Comparison of ENCODE assay signal across 36 cellular contexts in the genomic region with DNA sequence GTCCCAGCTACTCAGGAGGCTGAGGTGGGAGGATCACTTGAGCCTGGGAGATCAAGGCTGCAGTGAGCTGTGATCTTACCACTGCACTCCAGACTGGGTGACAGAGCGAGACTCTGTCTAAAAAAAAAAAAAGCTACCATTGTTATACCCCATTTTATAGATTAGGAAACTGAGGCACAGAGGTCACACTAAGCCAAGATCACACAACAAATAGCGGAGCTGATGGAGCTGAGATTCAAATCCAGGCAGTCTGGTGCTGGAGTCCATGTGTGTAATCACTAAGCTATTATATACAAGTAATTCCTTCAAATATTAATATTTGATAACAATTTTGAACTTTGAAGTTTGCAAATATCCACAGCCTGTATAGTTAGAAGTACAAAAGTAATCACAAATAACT.
"Had no signal": no experiment of that assay in that cellular context is flagged by ENCODE, and none has a peak within 500 bp of the region (broad histone marks: within the 10 kb centered on the region; RNA-seq: fewer than 3 reads in every experiment).

No MANE protein-coding gene starts in this region.

- H3K4me1 ChIP-seq: breast epithelium had no signal

- H3K27ac ChIP-seq: ascending aorta, breast epithelium, cardiac muscle cell, coronary artery, foreskin keratinocyte, gastrocnemius medialis, heart right ventricle, hepatocyte, WERI-Rb-1 had no signal

- H3K4me3 Mint-ChIP-seq: activated B cell treated with CpG ODN at 0.5 μM for 24 hours; activated CD4-positive, alpha-beta memory T cell treated with anti-CD3 and anti-CD28 coated beads for 36 hours; activated CD8-positive, alpha-beta memory T cell treated with anti-CD3 and anti-CD28 coated beads, Interleukin-2, amount 10 ng/mL, durations not matched to agents 7 days and 5 days; activated CD8-positive, alpha-beta T cell treated with anti-CD3 and anti-CD28 coated beads, Interleukin-2, amount 10 ng/mL, durations not matched to agents 7 days and 5 days; activated naive CD4-positive, alpha-beta T cell treated with anti-CD3 and anti-CD28 coated beads, Interleukin-2, amount 10 ng/mL, durations not matched to agents 7 days and 5 days; activated naive CD8-positive, alpha-beta T cell treated with anti-CD3 and anti-CD28 coated beads, Interleukin-2, amount 10 ng/mL, durations not matched to agents 7 days and 5 days; activated T-cell treated with anti-CD3 and anti-CD28 coated beads, Interleukin-2, amount 50 U/mL, for 24 hours; activated T-cell treated with anti-CD3 and anti-CD28 coated beads, Interleukin-2, amount 50 U/mL, for 72 hours; brain; effector memory CD8-positive, alpha-beta T cell; T-helper 1 cell treated with Interleukin-12 subunit alpha and Interleukin-12 subunit beta and Interleukin-4 antibody, amounts not matched to agents 30 μg/mL and 1 μg/mL, for 36 hours; T-helper 2 cell treated with Interferon-gamma antibody and Interleukin-4, amounts not matched to agents 5 μg/mL and 100 μg/mL, for 36 hours had no signal

- H3K36me3 ChIP-seq: ascending aorta, breast epithelium, cardiac muscle cell, gastrocnemius medialis, WERI-Rb-1 had no signal

- H3K27ac Mint-ChIP-seq: activated B cell treated with CpG ODN at 0.5 μM for 24 hours; activated CD4-positive, alpha-beta memory T cell treated with anti-CD3 and anti-CD28 coated beads for 36 hours; activated CD8-positive, alpha-beta memory T cell treated with anti-CD3 and anti-CD28 coated beads, Interleukin-2, amount 10 ng/mL, durations not matched to agents 7 days and 5 days; activated CD8-positive, alpha-beta T cell treated with anti-CD3 and anti-CD28 coated beads, Interleukin-2, amount 10 ng/mL, durations not matched to agents 7 days and 5 days; activated naive CD4-positive, alpha-beta T cell treated with anti-CD3 and anti-CD28 coated beads, Interleukin-2, amount 10 ng/mL, durations not matched to agents 7 days and 5 days; activated naive CD4-positive, alpha-beta T cell treated with anti-CD3 and anti-CD28 coated beads, Interleukin-2, amount 50 U/mL, for 72 hours; activated naive CD8-positive, alpha-beta T cell treated with anti-CD3 and anti-CD28 coated beads, Interleukin-2, amount 10 ng/mL, durations not matched to agents 7 days and 5 days; activated T-cell treated with anti-CD3 and anti-CD28 coated beads, Interleukin-2, amount 50 U/mL, for 24 hours; activated T-cell treated with anti-CD3 and anti-CD28 coated beads, Interleukin-2, amount 50 U/mL, for 72 hours; brain; effector memory CD8-positive, alpha-beta T cell; T-helper 1 cell treated with Interleukin-12 subunit alpha and Interleukin-12 subunit beta and Interleukin-4 antibody, amounts not matched to agents 30 μg/mL and 1 μg/mL, for 36 hours; T-helper 2 cell treated with Interferon-gamma antibody and Interleukin-4, amounts not matched to agents 5 μg/mL and 100 μg/mL, for 36 hours had no signal

- DNase-seq: activated B cell treated with CpG ODN at 0.5 μM for 24 hours; activated CD4-positive, alpha-beta memory T cell treated with anti-CD3 and anti-CD28 coated beads for 36 hours; activated CD4-positive, alpha-beta T cell treated with anti-CD3 and anti-CD28 coated beads for 48 hours; activated CD4-positive, alpha-beta T cell treated with anti-CD3 and anti-CD28 coated beads, Interleukin-2, amount 50 U/mL, for 1 hour; activated CD8-positive, alpha-beta memory T cell treated with anti-CD3 and anti-CD28 coated beads, Interleukin-2, amount 10 ng/mL, durations not matched to agents 7 days and 5 days; activated CD8-positive, alpha-beta memory T cell treated with anti-CD3 and anti-CD28 coated beads, Interleukin-2, amount 50 U/mL, for 4 hours; activated CD8-positive, alpha-beta T cell treated with anti-CD3 and anti-CD28 coated beads, Interleukin-2, amount 10 ng/mL, durations not matched to agents 7 days and 5 days; activated gamma-delta T cell; activated naive CD4-positive, alpha-beta T cell; activated naive CD4-positive, alpha-beta T cell treated with anti-CD3 and anti-CD28 coated beads, Interleukin-2, amount 10 ng/mL, durations not matched to agents 7 days and 5 days; activated naive CD8-positive, alpha-beta T cell treated with anti-CD3 and anti-CD28 coated beads, Interleukin-2, amount 10 ng/mL, durations not matched to agents 7 days and 5 days; activated T-cell treated with anti-CD3 and anti-CD28 coated beads for 4 hours; activated T-cell treated with anti-CD3 and anti-CD28 coated beads, Interleukin-2, amount 50 U/mL, for 24 hours; activated T-cell treated with anti-CD3 and anti-CD28 coated beads, Interleukin-2, amount 50 U/mL, for 72 hours; central memory CD4-positive, alpha-beta T cell; cerebellar nuclear complex; dermis blood vessel endothelial cell; effector CD4-positive, alpha-beta T cell; effector memory CD8-positive, alpha-beta T cell; erythroblast; gastrocnemius medialis; heart right ventricle; T1000; WERI-Rb-1 had no signal

- H3K4me3 ChIP-seq: ascending aorta, breast epithelium, cardiac muscle cell, coronary artery, esophagus muscularis mucosa, gastrocnemius medialis, heart right ventricle, hepatocyte had no signal

- H3K4me2 ChIP-seq: hepatocyte had no signal

- H3K9me3 Mint-ChIP-seq: activated B cell treated with CpG ODN at 0.5 μM for 24 hours; activated CD4-positive, alpha-beta memory T cell treated with anti-CD3 and anti-CD28 coated beads for 36 hours; activated naive CD4-positive, alpha-beta T cell treated with anti-CD3 and anti-CD28 coated beads, Interleukin-2, amount 10 ng/mL, durations not matched to agents 7 days and 5 days; activated naive CD4-positive, alpha-beta T cell treated with anti-CD3 and anti-CD28 coated beads, Interleukin-2, amount 50 U/mL, for 72 hours; activated naive CD8-positive, alpha-beta T cell treated with anti-CD3 and anti-CD28 coated beads, Interleukin-2, amount 10 ng/mL, durations not matched to agents 7 days and 5 days; activated T-cell treated with anti-CD3 and anti-CD28 coated beads, Interleukin-2, amount 50 U/mL, for 24 hours; activated T-cell treated with anti-CD3 and anti-CD28 coated beads, Interleukin-2, amount 50 U/mL, for 72 hours; brain; effector memory CD8-positive, alpha-beta T cell; T-helper 1 cell treated with Interleukin-12 subunit alpha and Interleukin-12 subunit beta and Interleukin-4 antibody, amounts not matched to agents 30 μg/mL and 1 μg/mL, for 36 hours; T-helper 2 cell treated with Interferon-gamma antibody and Interleukin-4, amounts not matched to agents 5 μg/mL and 100 μg/mL, for 36 hours had no signal

- H2AFZ ChIP-seq: hepatocyte had no signal

- H3K27me3 ChIP-seq: ascending aorta, breast epithelium, cardiac muscle cell, esophagus muscularis mucosa, foreskin keratinocyte, gastrocnemius medialis, heart right ventricle, hepatocyte had no signal

- ATAC-seq: activated CD4-positive, CD25-positive, alpha-beta regulatory T cell treated with anti-CD3 and anti-CD28 coated beads, Interleukin-2, amount 50 U/mL, for 24 hours; activated CD8-positive, alpha-beta memory T cell treated with anti-CD3 and anti-CD28 coated beads, Interleukin-2, amount 10 ng/mL, durations not matched to agents 7 days and 5 days; activated CD8-positive, alpha-beta T cell treated with anti-CD3 and anti-CD28 coated beads, Interleukin-2, amount 10 ng/mL, durations not matched to agents 7 days and 5 days; activated naive CD4-positive, alpha-beta T cell treated with anti-CD3 and anti-CD28 coated beads, Interleukin-2, amount 50 U/mL, for 72 hours; activated T-cell treated with anti-CD3 and anti-CD28 coated beads, Interleukin-2, amount 50 U/mL, for 72 hours; effector memory CD8-positive, alpha-beta T cell; foreskin keratinocyte; gastrocnemius medialis; heart right ventricle had no signal

- H3K27me3 Mint-ChIP-seq: activated B cell treated with CpG ODN at 0.5 μM for 24 hours; activated CD4-positive, alpha-beta memory T cell treated with anti-CD3 and anti-CD28 coated beads for 36 hours; activated CD8-positive, alpha-beta memory T cell treated with anti-CD3 and anti-CD28 coated beads, Interleukin-2, amount 10 ng/mL, durations not matched to agents 7 days and 5 days; activated naive CD4-positive, alpha-beta T cell treated with anti-CD3 and anti-CD28 coated beads, Interleukin-2, amount 10 ng/mL, durations not matched to agents 7 days and 5 days; activated naive CD8-positive, alpha-beta T cell treated with anti-CD3 and anti-CD28 coated beads, Interleukin-2, amount 10 ng/mL, durations not matched to agents 7 days and 5 days; activated T-cell treated with anti-CD3 and anti-CD28 coated beads, Interleukin-2, amount 50 U/mL, for 24 hours; brain; effector memory CD8-positive, alpha-beta T cell had no signal

- H3K9me3 ChIP-seq: ascending aorta, breast epithelium, esophagus muscularis mucosa, gastrocnemius medialis, heart right ventricle had no signal
